Comparison of ENCODE assay signal across 8 cellular contexts in genomic region chr7:151087247-151088018, GRCh38. TPM values are rescaled to one million over a fixed set of nuclear protein-coding genes. Genes with fewer than 3 reads are reported as not detected.
DNase-seq lines count a peak whose midpoint lies in the region; ATAC-seq and TF ChIP-seq lines count a peak whose summit lies in the region.

No MANE protein-coding gene starts in this region.

- H3K27me3 Mint-ChIP-seq in T-helper 1 cell treated with Interleukin-12 subunit alpha and Interleukin-12 subunit beta and Interleukin-4 antibody, amounts not matched to agents 30 μg/mL and 1 μg/mL, for 36 hours (ENCODE audit: low read depth) = peaks cover 21% of the 10 kb centered on the region

- ATAC-seq in HG03354 (IDR thresholded peaks at IDR 0.05; ENCODE audit: poor library complexity, severe bottlenecking, unreplicated experiment) (peak; percentile 14), left lobe of liver (peak; percentile 67), GM19035 (IDR thresholded peaks at IDR 0.05; ENCODE audit: unreplicated experiment) (no peak)

- H3K4me3 Mint-ChIP-seq in T-helper 1 cell treated with Interleukin-12 subunit alpha and Interleukin-12 subunit beta and Interleukin-4 antibody, amounts not matched to agents 30 μg/mL and 1 μg/mL, for 36 hours = peak overlapping the region; percentile 92

- peaks cover 28% of the 10 kb centered on the region for H3K4me1 Mint-ChIP-seq in T-helper 1 cell treated with Interleukin-12 subunit alpha and Interleukin-12 subunit beta and Interleukin-4 antibody, amounts not matched to agents 30 μg/mL and 1 μg/mL, for 36 hours (ENCODE audit: low read depth)

- H3K4me3 ChIP-seq in choroid plexus epithelial cell (ENCODE audit: low read depth, low read length) = peak overlapping the region; percentile 79

- peaks cover 3% of the 10 kb centered on the region for H3K36me3 Mint-ChIP-seq in T-helper 1 cell treated with Interleukin-12 subunit alpha and Interleukin-12 subunit beta and Interleukin-4 antibody, amounts not matched to agents 30 μg/mL and 1 μg/mL, for 36 hours (ENCODE audit: low read depth)

- no peak overlapping the region for H3K27ac Mint-ChIP-seq in T-helper 1 cell treated with Interleukin-12 subunit alpha and Interleukin-12 subunit beta and Interleukin-4 antibody, amounts not matched to agents 30 μg/mL and 1 μg/mL, for 36 hours

- DNase-seq in NCI-H146 (lab: John Stamatoyannopoulos, UW) = peak; percentile 56
- no peak for DNase-seq in NCI-H146 treated with DMSO at 0.1 percent for 48 hours (lab: John Stamatoyannopoulos, UW; ENCODE audit: unreplicated experiment)
- DNase-seq in choroid plexus epithelial cell (ENCODE audit: low read depth) = peak; percentile 50
- DNase-seq in left lobe of liver (ENCODE audit: low spot score) = peak; percentile 85
- DNase-seq in stimulated activated CD8-positive, alpha-beta memory T cell treated with anti-CD3 and anti-CD28 coated beads, Interleukin-4, amount 100 ng/mL, for 48 hours = peak; percentile 59

- TF ChIP-seq CTCF in choroid plexus epithelial cell (conservative IDR thresholded peaks at IDR 0.05; ENCODE audit: low read depth, low read length) = peak; percentile 18

- no peaks in the 10 kb centered on the region for H3K9me3 Mint-ChIP-seq in T-helper 1 cell treated with Interleukin-12 subunit alpha and Interleukin-12 subunit beta and Interleukin-4 antibody, amounts not matched to agents 30 μg/mL and 1 μg/mL, for 36 hours

RNA-seq across cellular contexts. Expression of gene AGAP3, which starts 1.2 kb away (rescaled TPM):
- total RNA-seq in left lobe of liver = 54.7 TPM

RNA-seq across cellular contexts. Expression of gene TMUB1, which starts 4.1 kb away (rescaled TPM):
- 60.4 TPM for total RNA-seq in left lobe of liver

RNA-seq across cellular contexts. Expression of gene FASTK, which starts 6.8 kb away (rescaled TPM):
- 61.3 TPM for total RNA-seq in left lobe of liver

RNA-seq across cellular contexts. Expression of gene SLC4A2, which starts 28.0 kb away (rescaled TPM):
- total RNA-seq in left lobe of liver = 83.1 TPM

RNA-seq across cellular contexts. Expression of gene CDK5, which starts 29.7 kb away (rescaled TPM):
- total RNA-seq in left lobe of liver = 9.6 TPM
